Comparison of ENCODE assay signal across 1 cellular context in the genomic region with DNA sequence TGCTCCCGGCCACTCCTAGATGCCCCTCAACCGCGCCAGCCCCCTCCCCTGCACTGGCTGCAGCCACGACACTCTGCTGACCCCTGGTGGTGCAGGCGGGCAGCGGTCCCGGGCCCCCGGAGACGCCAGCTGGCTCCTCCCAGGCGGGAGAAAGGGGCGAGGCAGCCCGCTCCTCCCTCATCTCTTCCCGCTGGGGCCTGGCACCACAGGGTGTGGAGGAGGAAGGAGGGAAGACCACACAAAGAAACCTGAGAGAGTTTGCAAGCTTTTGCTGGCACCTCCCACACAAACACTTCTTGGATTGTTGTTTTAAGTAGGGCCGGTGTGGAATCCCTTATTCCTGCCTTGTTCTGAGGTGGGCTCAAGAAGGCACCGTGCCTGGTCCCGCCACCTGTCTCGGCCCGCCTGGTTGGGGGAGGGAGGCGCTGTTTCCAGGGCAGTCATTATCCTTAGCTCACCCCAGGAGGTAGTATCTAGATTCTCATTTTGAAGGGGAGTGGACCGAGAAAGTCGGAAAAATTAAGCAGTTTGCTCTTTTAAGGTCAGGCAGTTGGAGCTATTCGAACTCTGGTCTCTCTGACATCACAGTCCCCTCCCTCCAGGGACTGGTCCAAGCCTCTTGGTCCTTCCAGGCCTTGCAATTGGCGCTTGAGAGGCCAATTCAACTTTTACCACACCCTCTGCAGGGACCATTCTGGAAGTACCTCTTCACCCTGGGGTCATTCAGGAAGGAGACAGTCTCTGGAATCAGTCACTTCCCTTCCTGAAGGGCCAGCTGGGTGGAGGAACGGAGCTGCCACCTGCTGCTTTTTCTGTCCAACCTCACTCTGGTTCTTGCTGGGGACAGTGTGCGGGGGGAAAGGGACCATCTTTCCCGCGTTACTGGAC.
A peak's percentile ranks its signal among the peaks of the same experiment; 100 is the strongest.
TF ChIP-seq lines count a peak whose summit lies in the region.

No MANE protein-coding gene starts in this region.

TF ChIP-seq in K562, 482 proteins besides CTCF, POLR2A, EP300 and RAD21 (continued from another document):
- TF ChIP-seq, protein P1, sequence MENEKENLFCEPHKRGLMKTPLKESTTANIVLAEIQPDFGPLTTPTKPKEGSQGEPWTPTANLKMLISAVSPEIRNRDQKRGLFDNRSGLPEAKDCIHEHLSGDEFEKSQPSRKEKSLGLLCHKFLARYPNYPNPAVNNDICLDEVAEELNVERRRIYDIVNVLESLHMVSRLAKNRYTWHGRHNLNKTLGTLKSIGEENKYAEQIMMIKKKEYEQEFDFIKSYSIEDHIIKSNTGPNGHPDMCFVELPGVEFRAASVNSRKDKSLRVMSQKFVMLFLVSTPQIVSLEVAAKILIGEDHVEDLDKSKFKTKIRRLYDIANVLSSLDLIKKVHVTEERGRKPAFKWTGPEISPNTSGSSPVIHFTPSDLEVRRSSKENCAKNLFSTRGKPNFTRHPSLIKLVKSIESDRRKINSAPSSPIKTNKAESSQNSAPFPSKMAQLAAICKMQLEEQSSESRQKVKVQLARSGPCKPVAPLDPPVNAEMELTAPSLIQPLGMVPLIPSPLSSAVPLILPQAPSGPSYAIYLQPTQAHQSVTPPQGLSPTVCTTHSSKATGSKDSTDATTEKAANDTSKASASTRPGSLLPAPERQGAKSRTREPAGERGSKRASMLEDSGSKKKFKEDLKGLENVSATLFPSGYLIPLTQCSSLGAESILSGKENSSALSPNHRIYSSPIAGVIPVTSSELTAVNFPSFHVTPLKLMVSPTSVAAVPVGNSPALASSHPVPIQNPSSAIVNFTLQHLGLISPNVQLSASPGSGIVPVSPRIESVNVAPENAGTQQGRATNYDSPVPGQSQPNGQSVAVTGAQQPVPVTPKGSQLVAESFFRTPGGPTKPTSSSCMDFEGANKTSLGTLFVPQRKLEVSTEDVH (IDR thresholded peaks at IDR 0.05; ENCODE audit: low read depth, partially characterized antibody), result no peak
- TF ChIP-seq, protein P2, sequence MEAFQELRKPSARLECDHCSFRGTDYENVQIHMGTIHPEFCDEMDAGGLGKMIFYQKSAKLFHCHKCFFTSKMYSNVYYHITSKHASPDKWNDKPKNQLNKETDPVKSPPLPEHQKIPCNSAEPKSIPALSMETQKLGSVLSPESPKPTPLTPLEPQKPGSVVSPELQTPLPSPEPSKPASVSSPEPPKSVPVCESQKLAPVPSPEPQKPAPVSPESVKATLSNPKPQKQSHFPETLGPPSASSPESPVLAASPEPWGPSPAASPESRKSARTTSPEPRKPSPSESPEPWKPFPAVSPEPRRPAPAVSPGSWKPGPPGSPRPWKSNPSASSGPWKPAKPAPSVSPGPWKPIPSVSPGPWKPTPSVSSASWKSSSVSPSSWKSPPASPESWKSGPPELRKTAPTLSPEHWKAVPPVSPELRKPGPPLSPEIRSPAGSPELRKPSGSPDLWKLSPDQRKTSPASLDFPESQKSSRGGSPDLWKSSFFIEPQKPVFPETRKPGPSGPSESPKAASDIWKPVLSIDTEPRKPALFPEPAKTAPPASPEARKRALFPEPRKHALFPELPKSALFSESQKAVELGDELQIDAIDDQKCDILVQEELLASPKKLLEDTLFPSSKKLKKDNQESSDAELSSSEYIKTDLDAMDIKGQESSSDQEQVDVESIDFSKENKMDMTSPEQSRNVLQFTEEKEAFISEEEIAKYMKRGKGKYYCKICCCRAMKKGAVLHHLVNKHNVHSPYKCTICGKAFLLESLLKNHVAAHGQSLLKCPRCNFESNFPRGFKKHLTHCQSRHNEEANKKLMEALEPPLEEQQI (IDR thresholded peaks at IDR 0.05), result no peak
- TF ChIP-seq ZNF263 (CRISPR knock-in tag; IDR thresholded peaks at IDR 0.05; ENCODE audit: borderline replicate concordance), result peak; percentile 61; the same call in 1 of the 2 replicates
- TF ChIP-seq FOSL1 (tag; conservative IDR thresholded peaks at IDR 0.05), result no peak
- TF ChIP-seq RAD51 (IDR thresholded peaks at IDR 0.05; ENCODE audit: borderline replicate concordance, low read depth), result no peak
- peak; percentile 45 for TF ChIP-seq RBFOX2 (IDR thresholded peaks at IDR 0.05; ENCODE audit: low read depth, low read length)
- no peak for TF ChIP-seq ZNF146 (CRISPR knock-in tag; IDR thresholded peaks at IDR 0.05; ENCODE audit: unreplicated experiment)
- TF ChIP-seq YY1 (IDR thresholded peaks at IDR 0.05; ENCODE audit: borderline replicate concordance in 1 of 3, control insufficient read depth in 1 of 3, extremely low read depth in 1 of 3, insufficient read depth in 3 of 3, insufficient read length in 1 of 3, insufficient replicate concordance in 2 of 3, low read depth in 1 of 3, low read length in 2 of 3), result peak in 2 of 3 experiments; percentile 42 to 45
- TF ChIP-seq DACH1 (IDR thresholded peaks at IDR 0.05; ENCODE audit: partially characterized antibody), result peak; percentile 68
- TF ChIP-seq MYC (IDR thresholded peaks at IDR 0.05; ENCODE audit: low read depth, low read length), result peak; percentile 56
- no peak for TF ChIP-seq MYC (CRISPR knock-in tag; IDR thresholded peaks at IDR 0.05; ENCODE audit: borderline replicate concordance, low read depth)
- TF ChIP-seq SREBF2 (CRISPR knock-in tag; IDR thresholded peaks at IDR 0.05), result no peak
- TF ChIP-seq, protein P3, sequence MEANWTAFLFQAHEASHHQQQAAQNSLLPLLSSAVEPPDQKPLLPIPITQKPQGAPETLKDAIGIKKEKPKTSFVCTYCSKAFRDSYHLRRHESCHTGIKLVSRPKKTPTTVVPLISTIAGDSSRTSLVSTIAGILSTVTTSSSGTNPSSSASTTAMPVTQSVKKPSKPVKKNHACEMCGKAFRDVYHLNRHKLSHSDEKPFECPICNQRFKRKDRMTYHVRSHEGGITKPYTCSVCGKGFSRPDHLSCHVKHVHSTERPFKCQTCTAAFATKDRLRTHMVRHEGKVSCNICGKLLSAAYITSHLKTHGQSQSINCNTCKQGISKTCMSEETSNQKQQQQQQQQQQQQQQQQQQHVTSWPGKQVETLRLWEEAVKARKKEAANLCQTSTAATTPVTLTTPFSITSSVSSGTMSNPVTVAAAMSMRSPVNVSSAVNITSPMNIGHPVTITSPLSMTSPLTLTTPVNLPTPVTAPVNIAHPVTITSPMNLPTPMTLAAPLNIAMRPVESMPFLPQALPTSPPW (CRISPR knock-in tag; IDR thresholded peaks at IDR 0.05), result peak; percentile 90
